26 cellular contexts compared by ENCODE assay signal in the genomic region with DNA sequence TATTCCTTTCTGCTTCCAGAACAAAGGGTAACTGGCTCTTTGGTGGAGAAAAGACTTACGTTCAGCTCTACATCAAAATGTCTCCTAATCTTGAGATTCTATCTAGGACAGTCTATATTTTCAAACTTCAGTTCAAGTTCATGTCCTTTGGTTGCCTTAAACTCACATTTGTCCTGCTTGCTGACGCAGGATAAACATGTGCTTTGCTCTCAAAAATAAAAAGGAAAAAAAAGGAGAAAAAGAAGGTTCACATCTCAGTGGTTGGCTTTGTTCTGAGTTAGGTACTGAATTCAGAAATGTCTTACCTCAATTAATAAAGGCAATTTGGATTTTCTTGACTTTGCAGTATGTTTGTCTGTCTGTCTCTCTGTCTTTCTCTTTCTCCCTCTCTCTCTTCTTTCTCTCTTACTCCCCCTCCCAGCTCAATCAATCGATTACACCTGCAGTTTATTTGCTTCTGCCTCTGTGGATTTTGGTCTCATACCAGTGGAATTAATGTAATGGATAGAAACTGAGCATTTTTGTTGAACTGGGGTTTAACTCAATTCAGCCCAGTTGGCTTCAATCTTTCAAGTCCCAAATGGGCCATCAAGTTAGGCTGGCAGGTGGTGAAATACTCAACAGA.
DNase-seq lines count a peak whose midpoint lies in the region; ATAC-seq, FAIRE-seq and TF ChIP-seq lines count a peak whose summit lies in the region.
"Had no signal": no experiment of that assay in that cellular context is flagged by ENCODE, and none has a peak within 500 bp of the region (broad histone marks: within the 10 kb centered on the region; RNA-seq: fewer than 3 reads in every experiment).

No MANE protein-coding gene starts in this region.

- no peak overlapping the region for H3K4me3 Mint-ChIP-seq in CD8-positive, alpha-beta T cell
- H3K4me3 Mint-ChIP-seq in stimulated activated naive B cell treated with anti-CD40 and anti-IgM and Interleukin-4, amounts not matched to agents 10 μg/mL and 1 μg/mL and 100 μg/mL, for 72 hours = no peak overlapping the region
- H3K4me3 Mint-ChIP-seq: B cell; CD4-positive, alpha-beta T cell had no signal

- TF ChIP-seq POLR2A in HepG2 (IDR thresholded peaks at IDR 0.05; ENCODE audit: insufficient read depth in 1 of 2, low read depth in 2 of 2, low read length in 2 of 2) = no peak

- FAIRE-seq in HepG2 (lab: Jason Lieb, UNC) = no peak
- FAIRE-seq: A549, GM12878, GM12892, GM18507 had no signal

- H3K27ac Mint-ChIP-seq in CD8-positive, alpha-beta T cell = no peak overlapping the region
- no peak overlapping the region for H3K27ac Mint-ChIP-seq in stimulated activated naive B cell treated with anti-CD40 and anti-IgM and Interleukin-4, amounts not matched to agents 10 μg/mL and 1 μg/mL and 100 μg/mL, for 72 hours
- H3K27ac Mint-ChIP-seq: B cell; CD4-positive, alpha-beta T cell; CD8-positive, alpha-beta memory T cell had no signal

- H3K4me1 ChIP-seq in liver (ENCODE audit: control insufficient read depth in 4 of 4, insufficient read depth in 4 of 4, low read length in 3 of 4) (peaks cover 4 to 23% (median 8%) of the 10 kb centered on the region in 4 donors), HepG2 (ENCODE audit: insufficient read depth, low read length) (no peaks in the 10 kb centered on the region), Loucy (ENCODE audit: insufficient read depth, low read length, poor library complexity, severe bottlenecking) (peaks cover 37% of the 10 kb centered on the region)
- no peaks in the 10 kb centered on the region for H3K4me1 ChIP-seq in CD8-positive, alpha-beta T cell (ENCODE audit: insufficient read depth, low read length)
- H3K4me1 ChIP-seq: A549 had no signal

- peaks cover 9% of the 10 kb centered on the region for H3K9me3 Mint-ChIP-seq in CD8-positive, alpha-beta T cell
- H3K9me3 Mint-ChIP-seq in stimulated activated naive B cell treated with anti-CD40 and anti-IgM and Interleukin-4, amounts not matched to agents 10 μg/mL and 1 μg/mL and 100 μg/mL, for 72 hours = peaks cover 8 to 9% of the 10 kb centered on the region in 2 donors

- no peak overlapping the region for H3K4me3 ChIP-seq in liver (ENCODE audit: low read depth in 1 of 3, low read length in 3 of 3)
- H3K4me3 ChIP-seq in HepG2 (replicated peaks in 1 of 3; ENCODE audit: insufficient read depth in 1 of 3, low read depth in 2 of 3, low read length in 3 of 3) = no peak overlapping the region
- no peak overlapping the region for H3K4me3 ChIP-seq in Loucy (ENCODE audit: low read length, poor library complexity, severe bottlenecking)
- H3K4me3 ChIP-seq in CD8-positive, alpha-beta T cell (ENCODE audit: low read depth, low read length) = no peak overlapping the region
- H3K4me3 ChIP-seq: A549; BLaER1 treated with 17β-estradiol and CSF1 and Interleukin-3, amounts not matched to agents 10 nM and 100 nM; GM12878 had no signal

- CTCF ChIA-PET in HepG2 (lab: Yijun Ruan, JAX; ENCODE audit: low intra/inter-chr PET ratio, low total read pairs) = no interaction called here
- CTCF ChIA-PET in CD8-positive, alpha-beta T cell (lab: Charles Lee) = no interaction called here

- no TSS peak for BruUV-seq in HepG2 (replicated peaks; lab: Mats Ljungman, UMichigan)

- no peak for ATAC-seq in HepG2
- ATAC-seq in left lobe of liver = peak; percentile 80
- no peak for ATAC-seq in CD8-positive, alpha-beta T cell
- no peak for ATAC-seq in stimulated activated naive B cell treated with anti-CD40 and anti-IgM and Interleukin-4, amounts not matched to agents 10 μg/mL and 1 μg/mL and 100 μg/mL, for 72 hours (replicated peaks)
- ATAC-seq in left ventricle myocardium superior = no peak
- ATAC-seq: A549, GM12878 had no signal

- H3K27me3 ChIP-seq in liver (ENCODE audit: control insufficient read depth in 4 of 4, insufficient read depth in 4 of 4, low read length in 3 of 4) (no peaks in the 10 kb centered on the region), HepG2 (ENCODE audit: control insufficient read depth in 1 of 2, insufficient read depth in 2 of 2, low read length in 2 of 2) (no peaks in the 10 kb centered on the region; a peak in 1 of 5 replicates), Loucy (ENCODE audit: insufficient read depth, low read length, poor library complexity, severe bottlenecking) (no peaks in the 10 kb centered on the region)
- H3K27me3 ChIP-seq in CD8-positive, alpha-beta T cell (ENCODE audit: insufficient read depth, low read length) = no peaks in the 10 kb centered on the region
- H3K27me3 ChIP-seq: BLaER1 treated with 17β-estradiol and CSF1 and Interleukin-3, amounts not matched to agents 10 nM and 100 nM had no signal

- H3F3A ChIP-seq in Loucy (ENCODE audit: low read depth) = no peaks in the 10 kb centered on the region

- H3K36me3 ChIP-seq in liver (ENCODE audit: control insufficient read depth in 4 of 4, insufficient read depth in 3 of 4, low read depth in 1 of 4, low read length in 3 of 4) (no peaks in the 10 kb centered on the region), HepG2 (replicated peaks in 1 of 2; ENCODE audit: control insufficient read depth in 1 of 2, insufficient read depth in 2 of 2, low read length in 2 of 2) (no peaks in the 10 kb centered on the region), Loucy (ENCODE audit: insufficient read depth, low read length) (no peaks in the 10 kb centered on the region)
- no peaks in the 10 kb centered on the region for H3K36me3 ChIP-seq in CD8-positive, alpha-beta T cell (ENCODE audit: insufficient read depth, low read length)

- no peaks in the 10 kb centered on the region for H3K36me3 Mint-ChIP-seq in CD8-positive, alpha-beta T cell
- H3K36me3 Mint-ChIP-seq in stimulated activated naive B cell treated with anti-CD40 and anti-IgM and Interleukin-4, amounts not matched to agents 10 μg/mL and 1 μg/mL and 100 μg/mL, for 72 hours = peaks cover 2 to 8% of the 10 kb centered on the region in 2 donors

- no peak for TF ChIP-seq CTCF in liver (IDR thresholded peaks at IDR 0.05; ENCODE audit: low read depth, low read length, missing input control)
- TF ChIP-seq CTCF in HepG2 (CRISPR knock-in tag; IDR thresholded peaks at IDR 0.05) = no peak
- no peak for TF ChIP-seq CTCF in Loucy (conservative IDR thresholded peaks at IDR 0.05; ENCODE audit: low read length)
- no peak for TF ChIP-seq CTCF in CD8-positive, alpha-beta T cell (IDR thresholded peaks at IDR 0.05)

- H3K9me3 ChIP-seq in liver (ENCODE audit: control insufficient read depth in 4 of 4, low read length in 3 of 4) (no peaks in the 10 kb centered on the region), HepG2 (ENCODE audit: low read length) (no peaks in the 10 kb centered on the region), Loucy (ENCODE audit: insufficient read depth, low read depth, low read length) (no peaks in the 10 kb centered on the region; the same call in 1 of the 2 replicates)
- H3K9me3 ChIP-seq in CD8-positive, alpha-beta T cell (ENCODE audit: low read length) = no peaks in the 10 kb centered on the region

- no peak for DNase-seq in HepG2 (ENCODE audit: low spot score)
- DNase-seq in left lobe of liver (ENCODE audit: low spot score) = no peak
- no peak for DNase-seq in CD8-positive, alpha-beta T cell
- no peak for DNase-seq in stimulated activated naive B cell treated with anti-CD40 and anti-IgM and Interleukin-4, amounts not matched to agents 10 μg/mL and 1 μg/mL and 100 μg/mL, for 72 hours
- no peak for DNase-seq in left ventricle myocardium superior
- DNase-seq: AML-193; CD4-positive, alpha-beta T cell; CD8-positive, alpha-beta memory T cell; COR-L47; DMS 273 treated with DMSO at 0.1 percent for 48 hours; DMS153; DMS53; DMS79; DND-41; EL; GDM1 had no signal

- H3K27ac ChIP-seq in liver (ENCODE audit: low read depth in 1 of 2, low read length in 2 of 2) = peak overlapping the region; percentile 22 to 73
- no peak overlapping the region for H3K27ac ChIP-seq in HepG2 (ENCODE audit: extremely low read length, insufficient read depth, low read length)
- H3K27ac ChIP-seq in CD8-positive, alpha-beta T cell (ENCODE audit: low read depth, low read length) = no peak overlapping the region
- H3K27ac ChIP-seq: 22Rv1; A549; BLaER1 treated with 17β-estradiol and CSF1 and Interleukin-3, amounts not matched to agents 10 nM and 100 nM; C4-2B had no signal

- no peaks in the 10 kb centered on the region for H3K4me1 Mint-ChIP-seq in CD8-positive, alpha-beta T cell (ENCODE audit: low read depth)
- H3K4me1 Mint-ChIP-seq in stimulated activated naive B cell treated with anti-CD40 and anti-IgM and Interleukin-4, amounts not matched to agents 10 μg/mL and 1 μg/mL and 100 μg/mL, for 72 hours = peaks cover 4 to 12% of the 10 kb centered on the region in 2 donors
- H3K4me1 Mint-ChIP-seq: B cell; CD8-positive, alpha-beta memory T cell had no signal

- no peak overlapping the region for H2AFZ ChIP-seq in HepG2 (ENCODE audit: low read length)
- no peak overlapping the region for H2AFZ ChIP-seq in Loucy (ENCODE audit: low read length)

- no peaks in the 10 kb centered on the region for H3K9me2 ChIP-seq in Loucy (replicated peaks; ENCODE audit: low read depth, low read length)

- POLR2A ChIA-PET in HepG2 (lab: Yijun Ruan, JAX) = no interaction called here
- POLR2A ChIA-PET in CD8-positive, alpha-beta T cell (lab: Charles Lee) = interaction anchor here (1.1 kb wide), 1 partner anchor 12 kb away, joined by 3 read pairs; no protein-coding TSS in a partner anchor

- in situ Hi-C loops in HepG2 (cut with HindIII; ENCODE audit: extremely low pct_ligation_motif_present, low pct_unique_long_range_greater_than_20kb) = no loop called here

- H4K20me1 ChIP-seq in HepG2 (ENCODE audit: insufficient read depth, low read length) (no peaks in the 10 kb centered on the region), Loucy (ENCODE audit: insufficient read depth, low read length, poor library complexity, severe bottlenecking) (no peaks in the 10 kb centered on the region)
- H4K20me1 ChIP-seq: BLaER1 treated with 17β-estradiol and CSF1 and Interleukin-3, amounts not matched to agents 10 nM and 100 nM had no signal

- H3K27me3 Mint-ChIP-seq in CD8-positive, alpha-beta T cell (ENCODE audit: low read depth) = peaks cover 6% of the 10 kb centered on the region
- H3K27me3 Mint-ChIP-seq in stimulated activated naive B cell treated with anti-CD40 and anti-IgM and Interleukin-4, amounts not matched to agents 10 μg/mL and 1 μg/mL and 100 μg/mL, for 72 hours = peaks cover 5 to 7% of the 10 kb centered on the region in 2 donors

- intact Hi-C loops in HepG2 (cut with micrococcal nuclease; ENCODE audit: unreplicated experiment) = no loop called here
- intact Hi-C loops in CD8-positive, alpha-beta T cell (cut with DNase I, micrococcal nuclease) = no loop called here
- intact Hi-C loops in left ventricle myocardium superior (cut with micrococcal nuclease) = no loop called here

- H3K9ac ChIP-seq in liver (ENCODE audit: low read depth in 1 of 2, low read length in 2 of 2) (no peak overlapping the region), HepG2 (ENCODE audit: insufficient read depth, low read depth, low read length) (no peak overlapping the region), Loucy (ENCODE audit: low read depth, low read length, poor library complexity, severe bottlenecking) (peak overlapping the region; percentile 11)
- H3K9ac ChIP-seq: BLaER1 treated with 17β-estradiol and CSF1 and Interleukin-3, amounts not matched to agents 10 nM and 100 nM had no signal

- H3K79me2 ChIP-seq in HepG2 (ENCODE audit: insufficient read depth, low read length) (no peaks in the 10 kb centered on the region), Loucy (ENCODE audit: insufficient read depth, low read length) (no peaks in the 10 kb centered on the region)

- peak; percentile 35 to 50 for TF ChIP-seq RAD21 in liver (IDR thresholded peaks at IDR 0.05)
- no peak for TF ChIP-seq RAD21 in HepG2 (CRISPR knock-in tag; IDR thresholded peaks at IDR 0.05)

- no peak for TF ChIP-seq EP300 in HepG2 (IDR thresholded peaks at IDR 0.05; ENCODE audit: low read depth in 2 of 2, low read length in 2 of 2)
- no peak for TF ChIP-seq EP300 in HepG2 (CRISPR knock-in tag; IDR thresholded peaks at IDR 0.05; ENCODE audit: borderline replicate concordance)

- H3K4me2 ChIP-seq in HepG2 (ENCODE audit: low read depth, low read length) (no peak overlapping the region), Loucy (ENCODE audit: low read depth, low read length, poor library complexity, severe bottlenecking) (peak overlapping the region; percentile 16)
- H3K4me2 ChIP-seq: A549 had no signal

- WGBS in liver = 34% methylated on average over 3 of the region's 3 CpGs
- 7% methylated on average over 3 of the region's 3 CpGs for WGBS in HepG2 (ENCODE audit: low lambda C conversion rate)

Comparison
In these comparisons a context has a peak if more than half of its experiments do, and no peak if none do; other contexts are left out.
1. H3K27ac ChIP-seq: peak in liver (2 of 2); none in HepG2 (single experiment) and CD8-positive, alpha-beta T cell (single experiment).